Comparison of ENCODE assay signal across 8 cellular contexts in genomic region chr1:225777583-225778411, GRCh38. TPM values are rescaled to one million over a fixed set of nuclear protein-coding genes. Genes with fewer than 3 reads are reported as not detected.
DNase-seq lines count a peak whose midpoint lies in the region; ATAC-seq, FAIRE-seq and TF ChIP-seq lines count a peak whose summit lies in the region.

Gene SRP9 (plus strand): TSS chr1:225777826. CDS start chr1:225777941, 115 bp downstream.

- 0% methylated on average over 41 to 48 of the region's 48 CpGs for WGBS in small intestine, 3 donors

- TF ChIP-seq CTCF in AG04450 (IDR thresholded peaks at IDR 0.05; ENCODE audit: low read depth, low read length) = peak; percentile 86
- peak; percentile 85 for TF ChIP-seq CTCF in VCaP (conservative IDR thresholded peaks at IDR 0.05)
- peak; percentile 98 for TF ChIP-seq CTCF in bronchial epithelial cell (IDR thresholded peaks at IDR 0.05; ENCODE audit: insufficient read depth, low read length, severe bottlenecking)

- CTCF ChIA-PET in AG04450 (lab: Charles Lee) = interaction anchor here (0.6 to 3.4 kb wide), 52 partner anchors 9 to 309 kb away, joined by 3 to 15 read pairs (median 4); partner anchors contain the start of gene EPHX1

- H3K27me3 ChIP-seq in AG04450 (ENCODE audit: control insufficient read depth, insufficient read depth, low read length) = no peaks in the 10 kb centered on the region
- H3K27me3 ChIP-seq in bronchial epithelial cell (ENCODE audit: control insufficient read depth, insufficient read depth, low read length) = no peaks in the 10 kb centered on the region
- no peaks in the 10 kb centered on the region for H3K27me3 ChIP-seq in small intestine (ENCODE audit: control insufficient read depth in 2 of 2, insufficient read depth in 2 of 2, low read length in 2 of 2)

- peak; percentile 96 for ATAC-seq in GM18870 (IDR thresholded peaks at IDR 0.05; ENCODE audit: unreplicated experiment)
- peak; percentile 99 for ATAC-seq in HG03135 (IDR thresholded peaks at IDR 0.05; ENCODE audit: unreplicated experiment)

- peak; percentile 43 for FAIRE-seq in bronchial epithelial cell (lab: Jason Lieb, UNC)
- FAIRE-seq in small intestine (lab: Jason Lieb, UNC) = no peak

- H3K9me3 ChIP-seq in AG04450 (ENCODE audit: control insufficient read depth, insufficient read depth, low read length) = no peaks in the 10 kb centered on the region
- no peaks in the 10 kb centered on the region for H3K9me3 ChIP-seq in small intestine (ENCODE audit: control insufficient read depth, low read depth)

- H3K36me3 ChIP-seq in bronchial epithelial cell (ENCODE audit: control insufficient read depth, insufficient read depth, low read length) = peaks cover 1% of the 10 kb centered on the region
- no peaks in the 10 kb centered on the region for H3K36me3 ChIP-seq in small intestine (ENCODE audit: control insufficient read depth in 2 of 2, insufficient read depth in 2 of 2, low read length in 2 of 2)

- POLR2A ChIA-PET in AG04450 (lab: Yijun Ruan, JAX) = interaction anchor here (0.5 to 2.6 kb wide), 20 partner anchors 10 to 303 kb away, joined by 3 to 16 read pairs (median 5); partner anchors contain the start of genes ENAH, EPHX1 and TMEM63A

- H3K4me1 ChIP-seq in small intestine (ENCODE audit: control insufficient read depth in 2 of 2, insufficient read depth in 1 of 2, low read depth in 1 of 2, low read length in 1 of 2) = peaks cover 3 to 4% of the 10 kb centered on the region in 2 donors

- H3K4me3 ChIP-seq in AG04450 (ENCODE audit: low read depth, low read length) (peak within 1 kb of the TSS; percentile 84), bronchial epithelial cell (ENCODE audit: low read depth, low read length) (peak within 1 kb of the TSS; percentile 51), small intestine (ENCODE audit: low read depth in 1 of 2, low read length in 2 of 2) (peak within 1 kb of the TSS; percentile 71 to 91)

- H3K27ac ChIP-seq in AG04450 (ENCODE audit: low read depth, low read length) = peak within 1 kb of the TSS; percentile 93
- peak within 1 kb of the TSS; percentile 99 for H3K27ac ChIP-seq in VCaP
- H3K27ac ChIP-seq in small intestine (ENCODE audit: low read depth in 1 of 2, low read length in 1 of 2) = peak within 1 kb of the TSS; percentile 97 to 99

- DNase-seq in AG04450 (ENCODE audit: low read depth, low spot score) = peak; percentile 94
- peak; percentile 99 for DNase-seq in NCI-H2196 (lab: John Stamatoyannopoulos, UW; ENCODE audit: unreplicated experiment)
- DNase-seq in bronchial epithelial cell (ENCODE audit: low read depth) = peak; percentile 95
- DNase-seq in iPS-NIHi11 (ENCODE audit: low spot score) = peak; percentile 93
- DNase-seq in small intestine = peak; percentile 100

RNA-seq across cellular contexts. Expression of gene SRP9, which starts in this region (rescaled TPM):
- polyA plus RNA-seq in AG04450 (2011; rRNA removed) = 361 and 527 TPM in 2 replicates
- polyA minus RNA-seq in AG04450 (2011; rRNA and poly(A)+ RNA removed) = 113 and 139 TPM in 2 replicates
- 217 and 254 TPM in 2 replicates for total RNA-seq in bronchial epithelial cell
- 100 to 1,000 TPM; 219 to 331 (median 292) TPM for polyA plus RNA-seq in small intestine

Comparison
In these comparisons a context has a peak if more than half of its experiments do, and no peak if none do; other contexts are left out.
1. Peak in every context shown above with its lines: DNase-seq, ATAC-seq, H3K4me3 ChIP-seq and H3K27ac ChIP-seq.